ENCODE assay signal across 8 cellular contexts in genomic region chr4:99949999-99950912, GRCh38. TPM values are rescaled to one million over a fixed set of nuclear protein-coding genes. Genes with fewer than 3 reads are reported as not detected.
DNase-seq lines count a peak whose midpoint lies in the region; ATAC-seq and TF ChIP-seq lines count a peak whose summit lies in the region.

Gene H2AZ1, minus strand, starts transcription at chr4:99950275. Its CDS starts 105 bp downstream, at chr4:99950170.

- H3K4me1 ChIP-seq in mucosa of descending colon (ENCODE audit: low read depth): peaks cover 24% of the 10 kb centered on the region

- TF ChIP-seq CTCF in epithelial cell of proximal tubule (conservative IDR thresholded peaks at IDR 0.05; ENCODE audit: low read depth, low read length) (no peak), mucosa of descending colon (IDR thresholded peaks at IDR 0.05) (no peak)

- H3K4me3 ChIP-seq in epithelial cell of proximal tubule (ENCODE audit: low read depth, low read length) (peak within 1 kb of the TSS; percentile 96), mucosa of descending colon (peak within 1 kb of the TSS; percentile 62)

- DNase-seq in DMS153 treated with DMSO at 0.1 percent for 48 hours (lab: John Stamatoyannopoulos, UW; ENCODE audit: unreplicated experiment) (peak; percentile 92), OCI-M2 (lab: John Stamatoyannopoulos, UW; ENCODE audit: unreplicated experiment) (peak; percentile 79), activated T-cell treated with anti-CD3 and anti-CD28 coated beads for 4 hours (peak; percentile 97), epithelial cell of proximal tubule (ENCODE audit: low read depth) (peak; percentile 84), mucosa of descending colon (peak; percentile 98 to 99 (median 99))
- DNase-seq in stimulated activated CD8-positive, alpha-beta memory T cell treated with anti-CD3 and anti-CD28 coated beads, Interleukin-4, amount 100 ng/mL, for 24 hours (ENCODE audit: low read depth): peak; percentile 99

- intact Hi-C loops in mucosa of descending colon (cut with DNase I, micrococcal nuclease): loop anchor here in 1 of 2 donors (5.0 to 10.0 kb wide), 3 partner anchors 55 to 388 kb away; partner anchors contain the start of genes DAPP1, LAMTOR3 and TRMT10A

- no peak for TF ChIP-seq EP300 in Ishikawa (IDR thresholded peaks at IDR 0.05; ENCODE audit: borderline replicate concordance)

- no peaks in the 10 kb centered on the region for H3K9me3 ChIP-seq in mucosa of descending colon

- TF ChIP-seq RAD21 in Ishikawa (IDR thresholded peaks at IDR 0.05; ENCODE audit: low read depth): no peak

- peak; percentile 49 for ATAC-seq in GM21619 (IDR thresholded peaks at IDR 0.05; ENCODE audit: unreplicated experiment)
- ATAC-seq in mucosa of descending colon: peak; percentile 84

- no peaks in the 10 kb centered on the region for H3K36me3 ChIP-seq in mucosa of descending colon (ENCODE audit: low read depth)

TF ChIP-seq in Ishikawa, 13 proteins besides CTCF, POLR2A, EP300 and RAD21:
- TF ChIP-seq FOXM1 (IDR thresholded peaks at IDR 0.05; ENCODE audit: borderline replicate concordance, low read depth): no peak
- peak; percentile 75 for TF ChIP-seq MAX (IDR thresholded peaks at IDR 0.05)
- TF ChIP-seq NFIC (IDR thresholded peaks at IDR 0.05): no peak
- TF ChIP-seq TEAD4 (IDR thresholded peaks at IDR 0.05): peak; percentile 40
- no peak for TF ChIP-seq TCF12 (IDR thresholded peaks at IDR 0.05; ENCODE audit: low read depth)
- peak; percentile 19; the same call in 1 of the 2 replicates for TF ChIP-seq EGR1 (IDR thresholded peaks at IDR 0.05)
- no peak for TF ChIP-seq REST (IDR thresholded peaks at IDR 0.05; ENCODE audit: low read depth)
- TF ChIP-seq TAF1 (IDR thresholded peaks at IDR 0.05; ENCODE audit: low read depth): peak; percentile 85
- peak; percentile 95 for TF ChIP-seq USF1 (IDR thresholded peaks at IDR 0.05)
- peak; percentile 68; the same call in 1 of the 2 replicates for TF ChIP-seq YY1 (IDR thresholded peaks at IDR 0.05; ENCODE audit: low read depth)
- TF ChIP-seq ZBTB7A (IDR thresholded peaks at IDR 0.05; ENCODE audit: low read depth): peak; percentile 22; the same call in 1 of the 2 replicates
- peak; percentile 55; the same call in 1 of the 2 replicates for TF ChIP-seq CREB1 (IDR thresholded peaks at IDR 0.05; ENCODE audit: low read depth)
- TF ChIP-seq CEBPB (IDR thresholded peaks at IDR 0.05): no peak

RNA-seq across cellular contexts. Expression of gene H2AZ1, which starts in this region (rescaled TPM):
- total RNA-seq in epithelial cell of proximal tubule (703 and 1,257 TPM in 2 replicates), mucosa of descending colon (100 to 1,000 TPM; 106 to 219 (median 216) TPM)

Comparison
In these comparisons a context has a peak if more than half of its experiments do, and no peak if none do; other contexts are left out.
1. Peak in every context shown above with its lines: DNase-seq, ATAC-seq and H3K4me3 ChIP-seq.